ENCODE assay signal across 14 cellular contexts in genomic region chr2:204477358-204477950, GRCh38.
"Had no signal": no experiment of that assay in that cellular context is flagged by ENCODE, and none has a peak within 500 bp of the region (broad histone marks: within the 10 kb centered on the region; RNA-seq: fewer than 3 reads in every experiment).

No MANE protein-coding gene starts in this region.

- H3K9me3 Mint-ChIP-seq: activated CD4-positive, alpha-beta T cell treated with anti-CD3 and anti-CD28 coated beads, Interleukin-2, amount 10 ng/mL, durations not matched to agents 7 days and 5 days; activated naive CD8-positive, alpha-beta T cell treated with anti-CD3 and anti-CD28 coated beads, Interleukin-2, amount 10 ng/mL, durations not matched to agents 7 days and 5 days had no signal

- ATAC-seq: left lung; pancreas; stimulated activated naive B cell treated with anti-CD40 and anti-IgM and Interleukin-4, amounts not matched to agents 10 μg/mL and 1 μg/mL and 100 μg/mL, for 72 hours had no signal

- H3K27ac ChIP-seq: esophagus muscularis mucosa, left lung, pancreas, thyroid gland had no signal

- H3K4me3 Mint-ChIP-seq: activated CD4-positive, alpha-beta T cell treated with anti-CD3 and anti-CD28 coated beads, Interleukin-2, amount 10 ng/mL, durations not matched to agents 7 days and 5 days; activated naive CD8-positive, alpha-beta T cell treated with anti-CD3 and anti-CD28 coated beads, Interleukin-2, amount 10 ng/mL, durations not matched to agents 7 days and 5 days; naive B cell; stimulated activated naive B cell treated with anti-CD40 and anti-IgM and Interleukin-4, amounts not matched to agents 10 μg/mL and 1 μg/mL and 100 μg/mL, for 72 hours had no signal

- H3K27me3 Mint-ChIP-seq: naive B cell; stimulated activated naive B cell treated with anti-CD40 and anti-IgM and Interleukin-4, amounts not matched to agents 10 μg/mL and 1 μg/mL and 100 μg/mL, for 72 hours had no signal

- H3K4me1 Mint-ChIP-seq: activated CD4-positive, alpha-beta T cell treated with anti-CD3 and anti-CD28 coated beads, Interleukin-2, amount 10 ng/mL, durations not matched to agents 7 days and 5 days; activated naive CD8-positive, alpha-beta T cell treated with anti-CD3 and anti-CD28 coated beads, Interleukin-2, amount 10 ng/mL, durations not matched to agents 7 days and 5 days; naive B cell; stimulated activated naive B cell treated with anti-CD40 and anti-IgM and Interleukin-4, amounts not matched to agents 10 μg/mL and 1 μg/mL and 100 μg/mL, for 72 hours had no signal

- H3K36me3 Mint-ChIP-seq: activated naive CD8-positive, alpha-beta T cell treated with anti-CD3 and anti-CD28 coated beads, Interleukin-2, amount 10 ng/mL, durations not matched to agents 7 days and 5 days; naive B cell; stimulated activated naive B cell treated with anti-CD40 and anti-IgM and Interleukin-4, amounts not matched to agents 10 μg/mL and 1 μg/mL and 100 μg/mL, for 72 hours had no signal

- H3K36me3 ChIP-seq: esophagus muscularis mucosa, left lung, pancreas, thyroid gland had no signal

- DNase-seq: activated CD4-positive, alpha-beta T cell treated with anti-CD3 and anti-CD28 coated beads, Interleukin-2, amount 10 ng/mL, durations not matched to agents 7 days and 5 days; activated CD4-positive, CD25-positive, alpha-beta regulatory T cell; activated CD8-positive, alpha-beta memory T cell treated with anti-CD3 and anti-CD28 coated beads for 24 hours; activated naive CD4-positive, alpha-beta T cell; activated naive CD8-positive, alpha-beta T cell treated with anti-CD3 and anti-CD28 coated beads, Interleukin-2, amount 10 ng/mL, durations not matched to agents 7 days and 5 days; anterior cingulate cortex; kidney; left lung; naive B cell; pancreas; stimulated activated CD4-positive, alpha-beta T cell treated with anti-CD3 and anti-CD28 coated beads, Interleukin-2, amount 100 ng/mL, for 48 hours; stimulated activated naive B cell treated with anti-CD40 and anti-IgM and Interleukin-4, amounts not matched to agents 10 μg/mL and 1 μg/mL and 100 μg/mL, for 72 hours; thyroid gland had no signal

- H3K4me1 ChIP-seq: esophagus muscularis mucosa, left lung, pancreas, thyroid gland had no signal

- H3K27ac Mint-ChIP-seq: activated CD4-positive, alpha-beta T cell treated with anti-CD3 and anti-CD28 coated beads, Interleukin-2, amount 10 ng/mL, durations not matched to agents 7 days and 5 days; activated naive CD8-positive, alpha-beta T cell treated with anti-CD3 and anti-CD28 coated beads, Interleukin-2, amount 10 ng/mL, durations not matched to agents 7 days and 5 days; naive B cell; stimulated activated naive B cell treated with anti-CD40 and anti-IgM and Interleukin-4, amounts not matched to agents 10 μg/mL and 1 μg/mL and 100 μg/mL, for 72 hours had no signal

- H3K27me3 ChIP-seq: esophagus muscularis mucosa, left lung, pancreas, thyroid gland had no signal

- H3K4me3 ChIP-seq: esophagus muscularis mucosa, left lung, pancreas, thyroid gland had no signal
